Comparison of ENCODE assay signal across 8 cellular contexts in genomic region chr14:20681348-20682126, GRCh38. TPM values are rescaled to one million over a fixed set of nuclear protein-coding genes. Genes with fewer than 3 reads are reported as not detected.
DNase-seq lines count a peak whose midpoint lies in the region; ATAC-seq, FAIRE-seq and TF ChIP-seq lines count a peak whose summit lies in the region.

No MANE protein-coding gene starts in this region.

- H3K27ac ChIP-seq in 22Rv1 (peak overlapping the region; percentile 100), HL-60 (replicated peaks) (no peak overlapping the region)

- no peaks in the 10 kb centered on the region for H3K36me3 Mint-ChIP-seq in natural killer cell
- H3K36me3 Mint-ChIP-seq in stimulated activated memory B cell treated with anti-CD40 and anti-IgM and Interleukin-4, amounts not matched to agents 10 μg/mL and 1 μg/mL and 100 μg/mL, for 72 hours: no peaks in the 10 kb centered on the region

- intact Hi-C loops in natural killer cell (cut with micrococcal nuclease): loop anchor here (1.0 to 5.0 kb wide), 7 partner anchors 18 to 374 kb away; partner anchors contain the start of genes APEX1, OSGEP, PARP2 and TEP1

- FAIRE-seq in GM18507 (lab: Jason Lieb, UNC): peak; percentile 89
- no peak for FAIRE-seq in RCC 7860 (lab: Jason Lieb, UNC)

- H3K4me1 Mint-ChIP-seq in natural killer cell: no peaks in the 10 kb centered on the region
- peaks cover 6% of the 10 kb centered on the region for H3K4me1 Mint-ChIP-seq in stimulated activated memory B cell treated with anti-CD40 and anti-IgM and Interleukin-4, amounts not matched to agents 10 μg/mL and 1 μg/mL and 100 μg/mL, for 72 hours

- no peak for DNase-seq in GM18507 (ENCODE audit: extremely low spot score, insufficient read length, low read depth)
- DNase-seq in HL-60 (ENCODE audit: low read depth in 1 of 2, low spot score in 1 of 2): peak; percentile 63 to 83
- DNase-seq in RCC 7860 (ENCODE audit: low spot score): peak; percentile 75
- DNase-seq in activated T-helper 1 cell treated with Interleukin-2 at 50 U/mL for 16 hours (ENCODE audit: low read depth): peak; percentile 67
- DNase-seq in fibroblast of pulmonary artery (ENCODE audit: low read depth): peak; percentile 92
- DNase-seq in natural killer cell: peak; percentile 85

- H3K27me3 Mint-ChIP-seq in natural killer cell (ENCODE audit: low read depth in 2 of 2): no peaks in the 10 kb centered on the region
- H3K27me3 Mint-ChIP-seq in stimulated activated memory B cell treated with anti-CD40 and anti-IgM and Interleukin-4, amounts not matched to agents 10 μg/mL and 1 μg/mL and 100 μg/mL, for 72 hours: no peaks in the 10 kb centered on the region

- no peaks in the 10 kb centered on the region for H3K27me3 ChIP-seq in HL-60 (ENCODE audit: insufficient read depth, poor library complexity, severe bottlenecking)

- peak; percentile 36 to 54 (median 46) for ATAC-seq in natural killer cell
- peak; percentile 59 for ATAC-seq in stimulated activated memory B cell treated with anti-CD40 and anti-IgM and Interleukin-4, amounts not matched to agents 10 μg/mL and 1 μg/mL and 100 μg/mL, for 72 hours

- H3K4me3 ChIP-seq in HL-60 (replicated peaks; ENCODE audit: insufficient read depth, low read length): peak overlapping the region; percentile 93
- peak overlapping the region; percentile 83 for H3K4me3 ChIP-seq in fibroblast of pulmonary artery (replicated peaks; ENCODE audit: low read depth, low read length)

- H3K9me3 Mint-ChIP-seq in natural killer cell: no peaks in the 10 kb centered on the region
- H3K9me3 Mint-ChIP-seq in stimulated activated memory B cell treated with anti-CD40 and anti-IgM and Interleukin-4, amounts not matched to agents 10 μg/mL and 1 μg/mL and 100 μg/mL, for 72 hours: no peaks in the 10 kb centered on the region

- no peak overlapping the region for H3K4me3 Mint-ChIP-seq in natural killer cell
- no peak overlapping the region for H3K4me3 Mint-ChIP-seq in stimulated activated memory B cell treated with anti-CD40 and anti-IgM and Interleukin-4, amounts not matched to agents 10 μg/mL and 1 μg/mL and 100 μg/mL, for 72 hours

- no peak overlapping the region for H3K27ac Mint-ChIP-seq in natural killer cell
- H3K27ac Mint-ChIP-seq in stimulated activated memory B cell treated with anti-CD40 and anti-IgM and Interleukin-4, amounts not matched to agents 10 μg/mL and 1 μg/mL and 100 μg/mL, for 72 hours: no peak overlapping the region

- TF ChIP-seq CTCF in 22Rv1 (IDR thresholded peaks at IDR 0.05): no peak
- no peak for TF ChIP-seq CTCF in HL-60 (IDR thresholded peaks at IDR 0.05; ENCODE audit: insufficient read depth, low read length)
- TF ChIP-seq CTCF in fibroblast of pulmonary artery (IDR thresholded peaks at IDR 0.05; ENCODE audit: low read length, missing control alignments): no peak
- TF ChIP-seq CTCF in natural killer cell (IDR thresholded peaks at IDR 0.05): no peak

RNA-seq across cellular contexts. Expression of gene RNASE4, which starts 2.8 kb away (rescaled TPM):
- under 1 TPM in 2 of 3 donors, not detected in 1; 0.60 to 0.68 TPM for total RNA-seq in natural killer cell

RNA-seq across cellular contexts. Expression of gene ANG, which starts 7.0 kb away (rescaled TPM):
- total RNA-seq in natural killer cell: under 1 TPM in 1 of 3 donors, not detected in 2; 0.35 TPM

RNA-seq across cellular contexts. Expression of gene OR6S1, which starts 40.0 kb away (rescaled TPM):
- total RNA-seq in natural killer cell: not detected
